8 cellular contexts compared by ENCODE assay signal in genomic region chr11:35082322-35083180, GRCh38. TPM values are rescaled to one million over a fixed set of nuclear protein-coding genes. Genes with fewer than 3 reads are reported as not detected.
A peak's percentile ranks its signal among the peaks of the same experiment; 100 is the strongest.
DNase-seq lines count a peak whose midpoint lies in the region; ATAC-seq and TF ChIP-seq lines count a peak whose summit lies in the region.

No MANE protein-coding gene starts in this region.

- no peak overlapping the region for H3K27ac ChIP-seq in hepatocyte

- TF ChIP-seq POLR2A in GM19193 (IDR thresholded peaks at IDR 0.05; ENCODE audit: extremely low read depth, insufficient read depth, insufficient read length): peak; percentile 49

- no peaks in the 10 kb centered on the region for H3K36me3 ChIP-seq in hepatocyte (replicated peaks; ENCODE audit: insufficient read depth, low read depth)

- H3K9me3 Mint-ChIP-seq in activated naive CD8-positive, alpha-beta T cell treated with anti-CD3 and anti-CD28 coated beads, Interleukin-2, amount 50 U/mL, for 24 hours: no peaks in the 10 kb centered on the region

- no peaks in the 10 kb centered on the region for H3K27me3 Mint-ChIP-seq in activated naive CD8-positive, alpha-beta T cell treated with anti-CD3 and anti-CD28 coated beads, Interleukin-2, amount 50 U/mL, for 24 hours

- H3K27ac Mint-ChIP-seq in activated naive CD8-positive, alpha-beta T cell treated with anti-CD3 and anti-CD28 coated beads, Interleukin-2, amount 50 U/mL, for 24 hours: peak overlapping the region; percentile 86

- DNase-seq in AG09309 (ENCODE audit: low read depth): no peak
- peak; percentile 91 to 96 for DNase-seq in SW 1271 (lab: John Stamatoyannopoulos, UW)
- DNase-seq in activated naive CD8-positive, alpha-beta T cell treated with anti-CD3 and anti-CD28 coated beads, Interleukin-2, amount 50 U/mL, for 24 hours: peak; percentile 83
- DNase-seq in hepatocyte (ENCODE audit: low spot score): peak; percentile 26
- DNase-seq in stimulated activated CD4-positive, alpha-beta T cell treated with anti-CD3 and anti-CD28 coated beads, Interleukin-1b, Interleukin-23, amount 100 ng/mL, for 24 hours (ENCODE audit: low read depth in 4 of 4, low spot score in 1 of 4): peak; percentile 46 to 65 (median 52)
- DNase-seq in NCI-H2196 treated with DMSO at 0.1 percent for 48 hours (lab: John Stamatoyannopoulos, UW; ENCODE audit: unreplicated experiment): no peak

- H3K4me3 ChIP-seq in AG09309 (ENCODE audit: control insufficient read depth, low read depth, low read length): peak overlapping the region; percentile 10
- no peak overlapping the region for H3K4me3 ChIP-seq in hepatocyte

- H4K20me1 ChIP-seq in hepatocyte (ENCODE audit: insufficient read depth, poor library complexity, severe bottlenecking): no peaks in the 10 kb centered on the region

- peak overlapping the region; percentile 62 for H3K4me3 Mint-ChIP-seq in activated naive CD8-positive, alpha-beta T cell treated with anti-CD3 and anti-CD28 coated beads, Interleukin-2, amount 50 U/mL, for 24 hours

- H3K9me3 ChIP-seq in hepatocyte (ENCODE audit: low read depth): no peaks in the 10 kb centered on the region

- peaks cover 3% of the 10 kb centered on the region for H3K4me1 ChIP-seq in hepatocyte (ENCODE audit: insufficient read depth)

- H3K79me2 ChIP-seq in hepatocyte: no peaks in the 10 kb centered on the region

- H3K9me2 ChIP-seq in hepatocyte (replicated peaks; ENCODE audit: insufficient read depth): no peaks in the 10 kb centered on the region

- no peak overlapping the region for H3K4me2 ChIP-seq in hepatocyte

- peak; percentile 65 for ATAC-seq in HG03196 (IDR thresholded peaks at IDR 0.05; ENCODE audit: unreplicated experiment)
- peak; percentile 80 for ATAC-seq in activated naive CD8-positive, alpha-beta T cell treated with anti-CD3 and anti-CD28 coated beads, Interleukin-2, amount 50 U/mL, for 24 hours

- peaks cover 86% of the 10 kb centered on the region for H3K4me1 Mint-ChIP-seq in activated naive CD8-positive, alpha-beta T cell treated with anti-CD3 and anti-CD28 coated beads, Interleukin-2, amount 50 U/mL, for 24 hours

- TF ChIP-seq CTCF in AG09309 (IDR thresholded peaks at IDR 0.05; ENCODE audit: control insufficient read depth, insufficient read depth, low read depth, low read length, missing control alignments) (no peak), hepatocyte (IDR thresholded peaks at IDR 0.05; ENCODE audit: poor library complexity) (no peak)

- no peak overlapping the region for H2AFZ ChIP-seq in hepatocyte

- H3K36me3 Mint-ChIP-seq in activated naive CD8-positive, alpha-beta T cell treated with anti-CD3 and anti-CD28 coated beads, Interleukin-2, amount 50 U/mL, for 24 hours (ENCODE audit: low read depth): peaks cover 5% of the 10 kb centered on the region

- 79% methylated on average over 15 of the region's 15 CpGs for WGBS in hepatocyte (ENCODE audit: low lambda C conversion rate, missing lambda C conversion rate)

- H3K27me3 ChIP-seq in hepatocyte: no peaks in the 10 kb centered on the region

RNA-seq across cellular contexts. Expression of gene CD44, which starts 56.4 kb away (rescaled TPM):
- total RNA-seq in hepatocyte: 17.5 and 23.4 TPM in 2 replicates
- 13.7 and 29.5 TPM in 2 replicates for polyA plus RNA-seq in hepatocyte

Comparison
In these comparisons a context has a peak if more than half of its experiments do, and no peak if none do; other contexts are left out.
1. DNase-seq: peak in SW 1271 (2 of 2), activated naive CD8-positive, alpha-beta T cell treated with anti-CD3 and anti-CD28 coated beads, Interleukin-2, amount 50 U/mL, for 24 hours (single experiment), hepatocyte (single experiment) and stimulated activated CD4-positive, alpha-beta T cell treated with anti-CD3 and anti-CD28 coated beads, Interleukin-1b, Interleukin-23, amount 100 ng/mL, for 24 hours (4 of 4); none in AG09309 (single experiment) and NCI-H2196 treated with DMSO at 0.1 percent for 48 hours (single experiment).